Comparison of ENCODE assay signal across 8 cellular contexts in genomic region chr4:26857278-26858034, GRCh38. TPM values are rescaled to one million over a fixed set of nuclear protein-coding genes. Genes with fewer than 3 reads are reported as not detected.
A peak's percentile ranks its signal among the peaks of the same experiment; 100 is the strongest.
DNase-seq lines count a peak whose midpoint lies in the region; ATAC-seq lines count a peak whose summit lies in the region.

No MANE protein-coding gene starts in this region.

- H3K4me2 ChIP-seq in GM23248 (ENCODE audit: unreplicated experiment) (peak overlapping the region; percentile 99), Karpas-422 (ENCODE audit: low read depth, low read length, poor library complexity, severe bottlenecking) (peak overlapping the region; percentile 98)

- intact Hi-C loops in activated T-helper 2 cell treated with anti-CD3 and anti-CD28 coated beads, Interferon-gamma antibody, Interleukin-2, Interleukin-4, amounts not matched to agents 10 μg/mL and 5 μg/mL and 100 μg/mL, durations not matched to agents 14 hours and 24 hours and 36 hours (cut with micrococcal nuclease) = loop anchor here (2.0 to 5.0 kb wide), 3 partner anchors 110 to 275 kb away; no protein-coding TSS in a partner anchor

- DNase-seq in EH (ENCODE audit: low read depth) = peak; percentile 82
- DNase-seq in GM23248 = peak; percentile 91
- DNase-seq in Karpas-422 = peak; percentile 95
- DNase-seq in RPMI7951 (ENCODE audit: low read depth) = peak; percentile 83
- DNase-seq in activated T-helper 2 cell treated with anti-CD3 and anti-CD28 coated beads, Interferon-gamma antibody, Interleukin-2, Interleukin-4, amounts not matched to agents 10 μg/mL and 5 μg/mL and 100 μg/mL, durations not matched to agents 14 hours and 24 hours and 36 hours (ENCODE audit: low spot score) = peak; percentile 88
- DNase-seq in fibroblast of peridontal ligament (ENCODE audit: extremely low read depth) = peak; percentile 73
- DNase-seq in natural killer cell treated with Interleukin-12 subunit alpha and Interleukin-12 subunit beta and Interleukin-15 and Interleukin-18, amount 100 ng/mL, for 72 hours (ENCODE audit: low spot score) = peak; percentile 98
- peak; percentile 90 to 95 (median 92) for DNase-seq in stimulated activated naive CD4-positive, alpha-beta T cell (lab: John Stamatoyannopoulos, UW)

- H3K9me3 ChIP-seq in GM23248 (ENCODE audit: low read depth) = no peaks in the 10 kb centered on the region
- H3K9me3 ChIP-seq in Karpas-422 (ENCODE audit: low read length) = no peaks in the 10 kb centered on the region

- peak overlapping the region; percentile 85 for H3K27ac Mint-ChIP-seq in activated T-helper 2 cell treated with anti-CD3 and anti-CD28 coated beads, Interferon-gamma antibody, Interleukin-2, Interleukin-4, amounts not matched to agents 10 μg/mL and 5 μg/mL and 100 μg/mL, durations not matched to agents 14 hours and 24 hours and 36 hours
- H3K27ac Mint-ChIP-seq in natural killer cell treated with Interleukin-12 subunit alpha and Interleukin-12 subunit beta and Interleukin-15 and Interleukin-18, amount 100 ng/mL, for 72 hours = peak overlapping the region; percentile 63 to 97

- peaks cover 27% of the 10 kb centered on the region for H3F3A ChIP-seq in GM23248 (ENCODE audit: insufficient read depth)

- H2AFZ ChIP-seq in GM23248 = peak overlapping the region; percentile 87
- H2AFZ ChIP-seq in Karpas-422 (ENCODE audit: low read length) = peak overlapping the region; percentile 82; the same call in 1 of the 2 replicates

- no peaks in the 10 kb centered on the region for H3K9me3 Mint-ChIP-seq in activated T-helper 2 cell treated with anti-CD3 and anti-CD28 coated beads, Interferon-gamma antibody, Interleukin-2, Interleukin-4, amounts not matched to agents 10 μg/mL and 5 μg/mL and 100 μg/mL, durations not matched to agents 14 hours and 24 hours and 36 hours
- H3K9me3 Mint-ChIP-seq in natural killer cell treated with Interleukin-12 subunit alpha and Interleukin-12 subunit beta and Interleukin-15 and Interleukin-18, amount 100 ng/mL, for 72 hours = no peaks in the 10 kb centered on the region

- peak overlapping the region; percentile 14 for H3K27ac ChIP-seq in GM23248
- H3K27ac ChIP-seq in Karpas-422 (ENCODE audit: low read length) = peak overlapping the region; percentile 95

- ATAC-seq in natural killer cell treated with Interleukin-12 subunit alpha and Interleukin-12 subunit beta and Interleukin-15 and Interleukin-18, amount 100 ng/mL, for 72 hours = peak; percentile 80 to 83

- H3K4me1 ChIP-seq in GM23248 (ENCODE audit: insufficient read depth) (peaks cover 22% of the 10 kb centered on the region), Karpas-422 (ENCODE audit: low read length) (peaks cover 32% of the 10 kb centered on the region)

- H3K4me3 Mint-ChIP-seq in activated T-helper 2 cell treated with anti-CD3 and anti-CD28 coated beads, Interferon-gamma antibody, Interleukin-2, Interleukin-4, amounts not matched to agents 10 μg/mL and 5 μg/mL and 100 μg/mL, durations not matched to agents 14 hours and 24 hours and 36 hours (ENCODE audit: low read depth) = peak overlapping the region; percentile 89
- H3K4me3 Mint-ChIP-seq in natural killer cell treated with Interleukin-12 subunit alpha and Interleukin-12 subunit beta and Interleukin-15 and Interleukin-18, amount 100 ng/mL, for 72 hours = peak overlapping the region; percentile 90

- H3K9ac ChIP-seq in GM23248 = peak overlapping the region; percentile 59
- peak overlapping the region; percentile 98 for H3K9ac ChIP-seq in Karpas-422 (ENCODE audit: low read length)

- H4K20me1 ChIP-seq in GM23248 (ENCODE audit: insufficient read depth) = no peaks in the 10 kb centered on the region
- H4K20me1 ChIP-seq in Karpas-422 (ENCODE audit: insufficient read depth, low read depth, low read length) = peaks cover 5% of the 10 kb centered on the region

- H3K36me3 ChIP-seq in GM23248 (ENCODE audit: low read depth) (no peaks in the 10 kb centered on the region), Karpas-422 (ENCODE audit: insufficient read depth, low read length) (no peaks in the 10 kb centered on the region)

- H3K27me3 Mint-ChIP-seq in activated T-helper 2 cell treated with anti-CD3 and anti-CD28 coated beads, Interferon-gamma antibody, Interleukin-2, Interleukin-4, amounts not matched to agents 10 μg/mL and 5 μg/mL and 100 μg/mL, durations not matched to agents 14 hours and 24 hours and 36 hours (ENCODE audit: low read depth) = peaks cover 12% of the 10 kb centered on the region
- no peaks in the 10 kb centered on the region for H3K27me3 Mint-ChIP-seq in natural killer cell treated with Interleukin-12 subunit alpha and Interleukin-12 subunit beta and Interleukin-15 and Interleukin-18, amount 100 ng/mL, for 72 hours

- 0 to 1% methylated on average over 46 to 65 of the region's 65 CpGs for WGBS in GM23248 (ENCODE audit: low coverage in 1 of 2, low lambda C conversion rate in 2 of 2, missing lambda C conversion rate in 2 of 2), 2 experiments

- H3K79me2 ChIP-seq in GM23248 (ENCODE audit: insufficient read depth) (peaks cover 8% of the 10 kb centered on the region), Karpas-422 (ENCODE audit: low read length) (peaks cover 27% of the 10 kb centered on the region)

- H3K36me3 Mint-ChIP-seq in activated T-helper 2 cell treated with anti-CD3 and anti-CD28 coated beads, Interferon-gamma antibody, Interleukin-2, Interleukin-4, amounts not matched to agents 10 μg/mL and 5 μg/mL and 100 μg/mL, durations not matched to agents 14 hours and 24 hours and 36 hours (ENCODE audit: low read depth) = no peaks in the 10 kb centered on the region
- peaks cover 4% of the 10 kb centered on the region for H3K36me3 Mint-ChIP-seq in natural killer cell treated with Interleukin-12 subunit alpha and Interleukin-12 subunit beta and Interleukin-15 and Interleukin-18, amount 100 ng/mL, for 72 hours

- in situ Hi-C loops in GM23248 (cut with MboI) = no loop called here

- H3K9me2 ChIP-seq in GM23248 (ENCODE audit: insufficient read depth) (no peaks in the 10 kb centered on the region), Karpas-422 (replicated peaks; ENCODE audit: insufficient read depth, low read length) (no peaks in the 10 kb centered on the region)

- H3K4me3 ChIP-seq in GM23248 = peak overlapping the region; percentile 77
- H3K4me3 ChIP-seq in Karpas-422 (ENCODE audit: low read length) = peak overlapping the region; percentile 92

- peaks cover 38% of the 10 kb centered on the region for H3K4me1 Mint-ChIP-seq in activated T-helper 2 cell treated with anti-CD3 and anti-CD28 coated beads, Interferon-gamma antibody, Interleukin-2, Interleukin-4, amounts not matched to agents 10 μg/mL and 5 μg/mL and 100 μg/mL, durations not matched to agents 14 hours and 24 hours and 36 hours (ENCODE audit: low read depth)
- peaks cover 43 to 48% of the 10 kb centered on the region in 2 donors for H3K4me1 Mint-ChIP-seq in natural killer cell treated with Interleukin-12 subunit alpha and Interleukin-12 subunit beta and Interleukin-15 and Interleukin-18, amount 100 ng/mL, for 72 hours (ENCODE audit: low read depth in 2 of 2)

- H3K27me3 ChIP-seq in GM23248 (replicated peaks; ENCODE audit: insufficient read depth) (no peaks in the 10 kb centered on the region), Karpas-422 (ENCODE audit: low read length) (no peaks in the 10 kb centered on the region)

RNA-seq across cellular contexts. Expression of gene STIM2, which starts 3.2 kb away (rescaled TPM):
- 13.8 and 16.7 TPM in 2 replicates for total RNA-seq in GM23248 (2014; rRNA removed; shearing (Covaris generic))
- 10.7 and 10.8 TPM in 2 replicates for polyA plus RNA-seq in GM23248 (2016; fragmentation: Nextera tagmentation; extraction: Ambion mirVana)
- 96.4 and 203 TPM in 2 replicates for total RNA-seq in Karpas-422 (2014; rRNA removed; shearing (Covaris generic); ENCODE audit: low replicate concordance)
- total RNA-seq in RPMI7951 (2014; rRNA removed; shearing (Covaris generic)) = 12.0 and 22.5 TPM in 2 replicates
- total RNA-seq in activated T-helper 2 cell treated with anti-CD3 and anti-CD28 coated beads, Interferon-gamma antibody, Interleukin-2, Interleukin-4, amounts not matched to agents 10 μg/mL and 5 μg/mL and 100 μg/mL, durations not matched to agents 14 hours and 24 hours and 36 hours = 35.5 and 37.1 TPM in 2 replicates
- total RNA-seq in natural killer cell treated with Interleukin-12 subunit alpha and Interleukin-12 subunit beta and Interleukin-15 and Interleukin-18, amount 100 ng/mL, for 72 hours = 10 to 100 TPM; 55.5 to 57.9 TPM

Comparison
In these comparisons a context has a peak if more than half of its experiments do, and no peak if none do; other contexts are left out.
1. Peak in every context shown above with its lines: DNase-seq, ATAC-seq, H3K4me3 ChIP-seq and H3K27ac ChIP-seq.